ENCODE assay signal across 12 cellular contexts in genomic region chr15:79593119-79593869, GRCh38.
A peak's percentile ranks its signal among the peaks of the same experiment; 100 is the strongest.
DNase-seq lines count a peak whose midpoint lies in the region; ATAC-seq and TF ChIP-seq lines count a peak whose summit lies in the region.
"Had no signal": no experiment of that assay in that cellular context is flagged by ENCODE, and none has a peak within 500 bp of the region (broad histone marks: within the 10 kb centered on the region; RNA-seq: fewer than 3 reads in every experiment).

No MANE protein-coding gene starts in this region.

- no peak overlapping the region for H3K4me3 ChIP-seq in GM23338
- H3K4me3 ChIP-seq in hepatocyte = no peak overlapping the region
- H3K4me3 ChIP-seq in upper lobe of right lung = no peak overlapping the region
- H3K4me3 ChIP-seq: coronary artery, SK-N-MC had no signal

- peak; percentile 36 for ATAC-seq in GM23338
- no peak for ATAC-seq in upper lobe of right lung

- H3K4me3 Mint-ChIP-seq in GM23338 = no peak overlapping the region

- H3K4me1 Mint-ChIP-seq in GM23338 = peaks cover 8% of the 10 kb centered on the region; the same call in 1 of the 3 replicates

- H3K9me2 ChIP-seq in GM23338 (ENCODE audit: insufficient read depth) (no peaks in the 10 kb centered on the region), hepatocyte (replicated peaks; ENCODE audit: insufficient read depth) (no peaks in the 10 kb centered on the region)

- H3K4me2 ChIP-seq in GM23338 (no peak overlapping the region), hepatocyte (no peak overlapping the region)

- H3K27me3 ChIP-seq in GM23338 (ENCODE audit: insufficient read depth) = no peaks in the 10 kb centered on the region
- peaks cover 7% of the 10 kb centered on the region for H3K27me3 ChIP-seq in hepatocyte
- no peaks in the 10 kb centered on the region for H3K27me3 ChIP-seq in upper lobe of right lung

- H3K9me3 ChIP-seq in hepatocyte (ENCODE audit: low read depth) (no peaks in the 10 kb centered on the region), upper lobe of right lung (no peaks in the 10 kb centered on the region)

- H3K27ac ChIP-seq in GM23338 (ENCODE audit: low read depth) (no peak overlapping the region), hepatocyte (no peak overlapping the region), upper lobe of right lung (no peak overlapping the region)
- H3K27ac ChIP-seq: coronary artery, SK-N-MC had no signal

- no peak overlapping the region for H3K27ac Mint-ChIP-seq in GM23338

- H3K27me3 Mint-ChIP-seq in GM23338 (ENCODE audit: insufficient read depth, low read depth, poor library complexity) = no peaks in the 10 kb centered on the region

- H2AFZ ChIP-seq in GM23338 (no peak overlapping the region; the same call in 1 of the 2 replicates), hepatocyte (no peak overlapping the region)

- H3K79me2 ChIP-seq in GM23338 (replicated peaks; ENCODE audit: insufficient read depth) (no peaks in the 10 kb centered on the region), hepatocyte (no peaks in the 10 kb centered on the region)

- H3K4me1 ChIP-seq in GM23338 (ENCODE audit: insufficient read depth) (no peaks in the 10 kb centered on the region), hepatocyte (ENCODE audit: insufficient read depth) (no peaks in the 10 kb centered on the region), upper lobe of right lung (no peaks in the 10 kb centered on the region)

- H3F3A ChIP-seq in GM23338 (replicated peaks; ENCODE audit: low read depth) = no peaks in the 10 kb centered on the region

- no peaks in the 10 kb centered on the region for H3K36me3 Mint-ChIP-seq in GM23338 (ENCODE audit: low read depth)

- TF ChIP-seq CTCF in GM23338 (conservative IDR thresholded peaks at IDR 0.05; ENCODE audit: low read depth in 2 of 2) (peak; percentile 44 to 64), hepatocyte (IDR thresholded peaks at IDR 0.05; ENCODE audit: poor library complexity) (peak; percentile 37), upper lobe of right lung (IDR thresholded peaks at IDR 0.05) (no peak), GM10266 (IDR thresholded peaks at IDR 0.05; ENCODE audit: control insufficient read depth, insufficient read depth, low read depth, missing control alignments) (no peak)

- H3K36me3 ChIP-seq in GM23338 (ENCODE audit: insufficient read depth) = no peaks in the 10 kb centered on the region
- H3K36me3 ChIP-seq in hepatocyte (replicated peaks; ENCODE audit: insufficient read depth, low read depth) = no peaks in the 10 kb centered on the region
- H3K36me3 ChIP-seq in upper lobe of right lung = no peaks in the 10 kb centered on the region

- intact Hi-C loops in upper lobe of right lung (cut with DNase I) = no loop called here

- DNase-seq in AG08396 (ENCODE audit: low spot score) (peak; percentile 21), GM23338 (ENCODE audit: low spot score) (peak; percentile 61), SW480 (ENCODE audit: low spot score) (peak; percentile 19), hepatocyte (ENCODE audit: low spot score) (peak; percentile 18), upper lobe of right lung (no peak), A172 (ENCODE audit: low spot score) (no peak), GM10266 (ENCODE audit: extremely low spot score) (no peak)
- no peak for DNase-seq in activated CD4-positive, alpha-beta T cell treated with anti-CD3 and anti-CD28 coated beads for 4 hours
- DNase-seq: activated T-cell treated with anti-CD3 and anti-CD28 coated beads, Interleukin-2, amount 50 U/mL, for 1 hour; NCI-H1105 had no signal

- H4K20me1 ChIP-seq in GM23338 (replicated peaks; ENCODE audit: insufficient read depth) (no peaks in the 10 kb centered on the region), hepatocyte (ENCODE audit: insufficient read depth, poor library complexity, severe bottlenecking) (no peaks in the 10 kb centered on the region)

- 22% methylated on average over 4 of the region's 4 CpGs for WGBS in hepatocyte (ENCODE audit: low lambda C conversion rate, missing lambda C conversion rate)

- no peaks in the 10 kb centered on the region for H3K9me3 Mint-ChIP-seq in GM23338

TF ChIP-seq in GM23338, 12 proteins besides CTCF, POLR2A, EP300 and RAD21:
- TF ChIP-seq, protein P1, sequence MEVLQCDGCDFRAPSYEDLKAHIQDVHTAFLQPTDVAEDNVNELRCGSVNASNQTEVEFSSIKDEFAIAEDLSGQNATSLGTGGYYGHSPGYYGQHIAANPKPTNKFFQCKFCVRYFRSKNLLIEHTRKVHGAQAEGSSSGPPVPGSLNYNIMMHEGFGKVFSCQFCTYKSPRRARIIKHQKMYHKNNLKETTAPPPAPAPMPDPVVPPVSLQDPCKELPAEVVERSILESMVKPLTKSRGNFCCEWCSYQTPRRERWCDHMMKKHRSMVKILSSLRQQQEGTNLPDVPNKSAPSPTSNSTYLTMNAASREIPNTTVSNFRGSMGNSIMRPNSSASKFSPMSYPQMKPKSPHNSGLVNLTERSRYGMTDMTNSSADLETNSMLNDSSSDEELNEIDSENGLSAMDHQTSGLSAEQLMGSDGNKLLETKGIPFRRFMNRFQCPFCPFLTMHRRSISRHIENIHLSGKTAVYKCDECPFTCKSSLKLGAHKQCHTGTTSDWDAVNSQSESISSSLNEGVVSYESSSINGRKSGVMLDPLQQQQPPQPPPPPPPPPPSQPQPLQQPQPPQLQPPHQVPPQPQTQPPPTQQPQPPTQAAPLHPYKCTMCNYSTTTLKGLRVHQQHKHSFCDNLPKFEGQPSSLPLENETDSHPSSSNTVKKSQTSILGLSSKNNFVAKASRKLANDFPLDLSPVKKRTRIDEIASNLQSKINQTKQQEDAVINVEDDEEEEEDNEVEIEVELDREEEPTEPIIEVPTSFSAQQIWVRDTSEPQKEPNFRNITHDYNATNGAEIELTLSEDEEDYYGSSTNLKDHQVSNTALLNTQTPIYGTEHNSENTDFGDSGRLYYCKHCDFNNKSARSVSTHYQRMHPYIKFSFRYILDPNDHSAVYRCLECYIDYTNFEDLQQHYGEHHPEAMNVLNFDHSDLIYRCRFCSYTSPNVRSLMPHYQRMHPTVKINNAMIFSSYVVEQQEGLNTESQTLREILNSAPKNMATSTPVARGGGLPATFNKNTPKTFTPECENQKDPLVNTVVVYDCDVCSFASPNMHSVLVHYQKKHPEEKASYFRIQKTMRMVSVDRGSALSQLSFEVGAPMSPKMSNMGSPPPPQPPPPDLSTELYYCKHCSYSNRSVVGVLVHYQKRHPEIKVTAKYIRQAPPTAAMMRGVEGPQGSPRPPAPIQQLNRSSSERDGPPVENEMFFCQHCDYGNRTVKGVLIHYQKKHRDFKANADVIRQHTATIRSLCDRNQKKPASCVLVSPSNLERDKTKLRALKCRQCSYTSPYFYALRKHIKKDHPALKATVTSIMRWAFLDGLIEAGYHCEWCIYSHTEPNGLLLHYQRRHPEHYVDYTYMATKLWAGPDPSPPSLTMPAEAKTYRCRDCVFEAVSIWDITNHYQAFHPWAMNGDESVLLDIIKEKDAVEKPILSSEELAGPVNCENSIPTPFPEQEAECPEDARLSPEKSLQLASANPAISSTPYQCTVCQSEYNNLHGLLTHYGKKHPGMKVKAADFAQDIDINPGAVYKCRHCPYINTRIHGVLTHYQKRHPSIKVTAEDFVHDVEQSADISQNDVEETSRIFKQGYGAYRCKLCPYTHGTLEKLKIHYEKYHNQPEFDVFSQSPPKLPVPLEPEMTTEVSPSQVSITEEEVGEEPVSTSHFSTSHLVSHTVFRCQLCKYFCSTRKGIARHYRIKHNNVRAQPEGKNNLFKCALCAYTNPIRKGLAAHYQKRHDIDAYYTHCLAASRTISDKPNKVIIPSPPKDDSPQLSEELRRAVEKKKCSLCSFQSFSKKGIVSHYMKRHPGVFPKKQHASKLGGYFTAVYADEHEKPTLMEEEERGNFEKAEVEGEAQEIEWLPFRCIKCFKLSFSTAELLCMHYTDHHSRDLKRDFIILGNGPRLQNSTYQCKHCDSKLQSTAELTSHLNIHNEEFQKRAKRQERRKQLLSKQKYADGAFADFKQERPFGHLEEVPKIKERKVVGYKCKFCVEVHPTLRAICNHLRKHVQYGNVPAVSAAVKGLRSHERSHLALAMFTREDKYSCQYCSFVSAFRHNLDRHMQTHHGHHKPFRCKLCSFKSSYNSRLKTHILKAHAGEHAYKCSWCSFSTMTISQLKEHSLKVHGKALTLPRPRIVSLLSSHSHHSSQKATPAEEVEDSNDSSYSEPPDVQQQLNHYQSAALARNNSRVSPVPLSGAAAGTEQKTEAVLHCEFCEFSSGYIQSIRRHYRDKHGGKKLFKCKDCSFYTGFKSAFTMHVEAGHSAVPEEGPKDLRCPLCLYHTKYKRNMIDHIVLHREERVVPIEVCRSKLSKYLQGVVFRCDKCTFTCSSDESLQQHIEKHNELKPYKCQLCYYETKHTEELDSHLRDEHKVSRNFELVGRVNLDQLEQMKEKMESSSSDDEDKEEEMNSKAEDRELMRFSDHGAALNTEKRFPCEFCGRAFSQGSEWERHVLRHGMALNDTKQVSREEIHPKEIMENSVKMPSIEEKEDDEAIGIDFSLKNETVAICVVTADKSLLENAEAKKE (CRISPR knock-in tag; IDR thresholded peaks at IDR 0.05) = no peak
- TF ChIP-seq EZH2 (IDR thresholded peaks at IDR 0.05; ENCODE audit: low read depth, unreplicated experiment) = no peak
- TF ChIP-seq NANOG (IDR thresholded peaks at IDR 0.05; ENCODE audit: borderline replicate concordance) = no peak
- TF ChIP-seq, protein P2, sequence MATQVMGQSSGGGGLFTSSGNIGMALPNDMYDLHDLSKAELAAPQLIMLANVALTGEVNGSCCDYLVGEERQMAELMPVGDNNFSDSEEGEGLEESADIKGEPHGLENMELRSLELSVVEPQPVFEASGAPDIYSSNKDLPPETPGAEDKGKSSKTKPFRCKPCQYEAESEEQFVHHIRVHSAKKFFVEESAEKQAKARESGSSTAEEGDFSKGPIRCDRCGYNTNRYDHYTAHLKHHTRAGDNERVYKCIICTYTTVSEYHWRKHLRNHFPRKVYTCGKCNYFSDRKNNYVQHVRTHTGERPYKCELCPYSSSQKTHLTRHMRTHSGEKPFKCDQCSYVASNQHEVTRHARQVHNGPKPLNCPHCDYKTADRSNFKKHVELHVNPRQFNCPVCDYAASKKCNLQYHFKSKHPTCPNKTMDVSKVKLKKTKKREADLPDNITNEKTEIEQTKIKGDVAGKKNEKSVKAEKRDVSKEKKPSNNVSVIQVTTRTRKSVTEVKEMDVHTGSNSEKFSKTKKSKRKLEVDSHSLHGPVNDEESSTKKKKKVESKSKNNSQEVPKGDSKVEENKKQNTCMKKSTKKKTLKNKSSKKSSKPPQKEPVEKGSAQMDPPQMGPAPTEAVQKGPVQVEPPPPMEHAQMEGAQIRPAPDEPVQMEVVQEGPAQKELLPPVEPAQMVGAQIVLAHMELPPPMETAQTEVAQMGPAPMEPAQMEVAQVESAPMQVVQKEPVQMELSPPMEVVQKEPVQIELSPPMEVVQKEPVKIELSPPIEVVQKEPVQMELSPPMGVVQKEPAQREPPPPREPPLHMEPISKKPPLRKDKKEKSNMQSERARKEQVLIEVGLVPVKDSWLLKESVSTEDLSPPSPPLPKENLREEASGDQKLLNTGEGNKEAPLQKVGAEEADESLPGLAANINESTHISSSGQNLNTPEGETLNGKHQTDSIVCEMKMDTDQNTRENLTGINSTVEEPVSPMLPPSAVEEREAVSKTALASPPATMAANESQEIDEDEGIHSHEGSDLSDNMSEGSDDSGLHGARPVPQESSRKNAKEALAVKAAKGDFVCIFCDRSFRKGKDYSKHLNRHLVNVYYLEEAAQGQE (IDR thresholded peaks at IDR 0.05; ENCODE audit: unreplicated experiment) = no peak
- no peak for TF ChIP-seq STAT1 (IDR thresholded peaks at IDR 0.05; ENCODE audit: unreplicated experiment)
TF ChIP-seq in GM23338: peak in this region for 0.

Comparison
In these comparisons a context has a peak if more than half of its experiments do, and no peak if none do; other contexts are left out.
1. DNase-seq: peak in AG08396 (single experiment), GM23338 (single experiment), SW480 (single experiment) and hepatocyte (single experiment); none in upper lobe of right lung (single experiment), A172 (single experiment), GM10266 (single experiment) and activated CD4-positive, alpha-beta T cell treated with anti-CD3 and anti-CD28 coated beads for 4 hours (0 of 2).
2. CTCF ChIP-seq: peak in GM23338 (2 of 2) and hepatocyte (single experiment); none in upper lobe of right lung (single experiment) and GM10266 (single experiment).